ENCODE assay signal across 2 cellular contexts in genomic region chr22:46605117-46605516, GRCh38.
TF ChIP-seq lines count a peak whose summit lies in the region.

No MANE protein-coding gene starts in this region.

TF ChIP-seq in HEK293, 187 proteins besides CTCF, POLR2A, EP300 and RAD21 (continued from another document):
- TF ChIP-seq PRDM10 (tag by site-specific recombination; IDR thresholded peaks at IDR 0.05) (no peak), ZNF146 (tag by site-specific recombination; IDR thresholded peaks at IDR 0.05) (peak; percentile 61; the same call in 1 of the 2 replicates)

TF ChIP-seq in K562, 482 proteins besides CTCF, POLR2A, EP300 and RAD21 (continued from another document):
- TF ChIP-seq ZNF347 (CRISPR knock-in tag; IDR thresholded peaks at IDR 0.05; ENCODE audit: low read depth) (no peak), ZNF146 (CRISPR knock-in tag; IDR thresholded peaks at IDR 0.05; ENCODE audit: unreplicated experiment) (peak; percentile 99), ETS1 (conservative IDR thresholded peaks at IDR 0.05; ENCODE audit: control insufficient read depth, low read depth, low read length) (no peak), HMGN3 (IDR thresholded peaks at IDR 0.05; ENCODE audit: borderline replicate concordance, extremely low read depth, insufficient read length, low read depth, low read length) (no peak), ETV6 (IDR thresholded peaks at IDR 0.05; ENCODE audit: borderline replicate concordance in 1 of 2, low read depth in 2 of 2, low read length in 1 of 2) (no peak), ETV6 (CRISPR knock-in tag; IDR thresholded peaks at IDR 0.05; ENCODE audit: borderline replicate concordance) (no peak), SMARCB1 (IDR thresholded peaks at IDR 0.05; ENCODE audit: insufficient read length, low read depth) (no peak), RBM25 (IDR thresholded peaks at IDR 0.05; ENCODE audit: low read depth, low read length, severe bottlenecking) (peak; percentile 55), KLF16 (IDR thresholded peaks at IDR 0.05) (no peak), NCOA6 (IDR thresholded peaks at IDR 0.05) (no peak), ZNF316 (IDR thresholded peaks at IDR 0.05) (no peak), EHMT2 (IDR thresholded peaks at IDR 0.05) (no peak)
